Comparison of ENCODE assay signal across 16 cellular contexts in the genomic region with DNA sequence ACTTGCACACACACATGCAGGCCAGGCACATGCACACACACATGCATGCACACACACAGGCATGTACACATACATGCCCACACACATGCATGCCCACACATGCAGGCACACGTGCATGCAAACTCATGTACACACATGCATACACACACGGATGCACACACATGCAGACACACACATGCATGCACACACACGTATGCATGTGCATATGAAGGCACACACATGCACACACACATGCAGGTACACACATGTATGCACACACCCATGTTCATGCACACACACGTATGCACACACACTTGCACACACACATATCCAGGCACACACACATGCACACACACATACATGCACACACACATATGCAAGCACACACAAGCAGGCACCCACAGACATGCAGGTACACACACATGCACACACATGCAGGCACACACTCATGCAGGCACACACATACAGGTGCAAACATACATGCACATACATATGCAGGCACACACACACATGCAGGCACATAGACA.
"Had no signal": no experiment of that assay in that cellular context is flagged by ENCODE, and none has a peak within 500 bp of the region (broad histone marks: within the 10 kb centered on the region; RNA-seq: fewer than 3 reads in every experiment).

No MANE protein-coding gene starts in this region.

- H3K9me3 ChIP-seq: colonic mucosa, ovary, right atrium auricular region, vagina had no signal

- DNase-seq: colonic mucosa; dermis blood vessel endothelial cell; foreskin melanocyte; head of caudate nucleus; kidney; left colon; naive thymus-derived CD4-positive, alpha-beta T cell; nucleus accumbens; ovary; stimulated activated CD4-positive, alpha-beta T cell treated with anti-CD3 and anti-CD28 coated beads, Interleukin-2, amount 100 ng/mL, for 48 hours; stimulated activated naive CD4-positive, alpha-beta T cell treated with Interleukin-2 at 50 U/mL for 16 hours had no signal

- H3K4me1 ChIP-seq: colonic mucosa had no signal

- H3K27ac ChIP-seq: colonic mucosa, hepatocyte, ovary, right atrium auricular region had no signal

- H2AFZ ChIP-seq: hepatocyte had no signal

- H3K79me2 ChIP-seq: hepatocyte had no signal

- ATAC-seq: left colon; naive thymus-derived CD4-positive, alpha-beta T cell had no signal

- H3K36me3 Mint-ChIP-seq: naive thymus-derived CD4-positive, alpha-beta T cell; type B pancreatic cell had no signal

- H3K4me3 ChIP-seq: colonic mucosa, hepatocyte, ovary, right atrium auricular region, smooth muscle cell, vagina had no signal

- H3K4me1 Mint-ChIP-seq: naive thymus-derived CD4-positive, alpha-beta T cell had no signal

- H3K36me3 ChIP-seq: colonic mucosa, ovary, right atrium auricular region, vagina had no signal

- H3K27me3 ChIP-seq: colonic mucosa, ovary, right atrium auricular region, vagina had no signal

- H3K27ac Mint-ChIP-seq: naive thymus-derived CD4-positive, alpha-beta T cell; type B pancreatic cell had no signal

- H3K4me3 Mint-ChIP-seq: naive thymus-derived CD4-positive, alpha-beta T cell; type B pancreatic cell had no signal

- H3K27me3 Mint-ChIP-seq: type B pancreatic cell had no signal

- H3K4me2 ChIP-seq: hepatocyte, smooth muscle cell had no signal
